ENCODE assay signal across 19 cellular contexts in the genomic region with DNA sequence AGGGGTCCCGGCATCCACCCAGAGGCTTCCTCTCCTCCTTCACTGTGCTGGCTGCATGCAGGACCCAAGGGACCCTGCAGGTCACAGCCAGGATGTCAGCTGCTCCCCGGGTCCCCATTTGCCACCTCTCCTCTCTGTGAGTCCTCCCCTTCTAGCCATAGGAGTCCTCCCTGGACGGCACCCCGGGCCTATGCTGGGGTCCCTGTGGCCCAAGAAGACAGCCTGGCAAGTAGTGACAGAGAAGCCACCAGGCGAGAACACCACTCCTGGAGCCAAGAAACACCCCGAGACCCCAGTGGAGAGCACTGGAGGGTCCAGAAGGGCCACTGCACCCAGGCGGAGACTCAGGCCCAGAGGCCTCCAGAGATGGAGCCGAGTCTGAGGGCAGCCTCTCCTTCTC. TPM values are rescaled to one million over a fixed set of nuclear protein-coding genes. Genes with fewer than 3 reads are reported as not detected.
DNase-seq lines count a peak whose midpoint lies in the region; ATAC-seq, FAIRE-seq and TF ChIP-seq lines count a peak whose summit lies in the region.
"Had no signal": no experiment of that assay in that cellular context is flagged by ENCODE, and none has a peak within 500 bp of the region (broad histone marks: within the 10 kb centered on the region; RNA-seq: fewer than 3 reads in every experiment).

No MANE protein-coding gene starts in this region.

- no peaks in the 10 kb centered on the region for H4K20me1 ChIP-seq in IMR-90 (ENCODE audit: insufficient read depth, low read length)
- no peaks in the 10 kb centered on the region for H4K20me1 ChIP-seq in H1 (replicated peaks in 1 of 2; ENCODE audit: control insufficient read depth in 1 of 2, insufficient read depth in 2 of 2, low read length in 2 of 2)
- no peaks in the 10 kb centered on the region for H4K20me1 ChIP-seq in HepG2 (ENCODE audit: insufficient read depth, low read length)

- H3K9me3 ChIP-seq in HEK293 (ENCODE audit: control insufficient read depth, insufficient read depth, low read depth, low read length) (no peaks in the 10 kb centered on the region), IMR-90 (ENCODE audit: control insufficient read depth, insufficient read depth, low read length) (peaks cover 6% of the 10 kb centered on the region), H1 (ENCODE audit: insufficient read depth in 2 of 2, low read depth in 1 of 2, low read length in 1 of 2) (peaks cover 42 to 63% of the 10 kb centered on the region in 2 experiments), HepG2 (ENCODE audit: low read length) (no peaks in the 10 kb centered on the region), T-helper 17 cell (ENCODE audit: control insufficient read depth, low read length, poor library complexity, severe bottlenecking) (no peaks in the 10 kb centered on the region), mucosa of descending colon (no peaks in the 10 kb centered on the region)

- TF ChIP-seq RAD21 in IMR-90 (IDR thresholded peaks at IDR 0.05; ENCODE audit: low read length) (no peak), H1 (IDR thresholded peaks at IDR 0.05 in 1 of 2, conservative IDR thresholded peaks at IDR 0.05 in 1 of 2; ENCODE audit: low read depth in 2 of 2, low read length in 2 of 2) (no peak), HepG2 (CRISPR knock-in tag; IDR thresholded peaks at IDR 0.05) (no peak)

- ATAC-seq in IMR-90 (ENCODE audit: low read depth): no peak
- no peak for ATAC-seq in HepG2
- ATAC-seq in T-helper 17 cell: no peak
- no peak for ATAC-seq in mucosa of descending colon

- H3K27ac Mint-ChIP-seq in T-helper 17 cell: no peak overlapping the region
- H3K27ac Mint-ChIP-seq: CD4-positive, alpha-beta memory T cell had no signal

- TF ChIP-seq EP300 in H1 (IDR thresholded peaks at IDR 0.05; ENCODE audit: borderline replicate concordance in 1 of 2, low read depth in 2 of 2, low read length in 2 of 2) (no peak), HepG2 (IDR thresholded peaks at IDR 0.05; ENCODE audit: low read depth in 2 of 2, low read length in 2 of 2) (no peak), HepG2 (CRISPR knock-in tag; IDR thresholded peaks at IDR 0.05; ENCODE audit: borderline replicate concordance) (no peak)

- H4K91ac ChIP-seq in IMR-90 (ENCODE audit: insufficient read depth, low read depth, low read length) (no peak overlapping the region), H1 (replicated peaks; ENCODE audit: insufficient read length, low read length) (no peak overlapping the region)

- H2BK20ac ChIP-seq in IMR-90 (ENCODE audit: low read depth, low read length) (no peak overlapping the region), H1 (ENCODE audit: low read length) (no peak overlapping the region)

- no peaks in the 10 kb centered on the region for H3K79me2 ChIP-seq in H1 (ENCODE audit: control insufficient read depth in 1 of 2, insufficient read depth in 2 of 2, low read length in 2 of 2)
- H3K79me2 ChIP-seq in HepG2 (ENCODE audit: insufficient read depth, low read length): no peaks in the 10 kb centered on the region

- H2AFZ ChIP-seq in IMR-90 (replicated peaks; ENCODE audit: low read length, poor library complexity): no peak overlapping the region
- H2AFZ ChIP-seq in H1 (ENCODE audit: low read length): no peak overlapping the region
- H2AFZ ChIP-seq in HepG2 (ENCODE audit: low read length): no peak overlapping the region

- H3K56ac ChIP-seq in IMR-90 (ENCODE audit: extremely low read depth, insufficient read depth, low read length) (no peak overlapping the region), H1 (replicated peaks; ENCODE audit: insufficient read length, low read depth, low read length) (no peak overlapping the region)

- H3K4me3 ChIP-seq in HEK293 (ENCODE audit: low read depth, low read length) (no peak overlapping the region), IMR-90 (ENCODE audit: insufficient read depth, low read depth, low read length) (no peak overlapping the region), H1 (ENCODE audit: extremely low read depth in 1 of 4, insufficient read depth in 2 of 4, low read depth in 3 of 4, low read length in 4 of 4) (no peak overlapping the region), HepG2 (replicated peaks in 1 of 3; ENCODE audit: insufficient read depth in 1 of 3, low read depth in 2 of 3, low read length in 3 of 3) (no peak overlapping the region), mucosa of descending colon (no peak overlapping the region)

- H2BK120ac ChIP-seq in IMR-90 (ENCODE audit: low read depth, low read length) (no peak overlapping the region), H1 (replicated peaks; ENCODE audit: low read depth, low read length) (no peak overlapping the region)

- H3K4ac ChIP-seq in IMR-90 (ENCODE audit: low read depth, low read length): no peak overlapping the region
- no peak overlapping the region for H3K4ac ChIP-seq in H1 (replicated peaks; ENCODE audit: insufficient read length, low read depth, low read length)

- H4K8ac ChIP-seq in IMR-90 (ENCODE audit: low read depth in 2 of 2, low read length in 2 of 2) (no peak overlapping the region), H1 (ENCODE audit: extremely low read depth, insufficient read depth, low read length) (no peak overlapping the region)

- H4K5ac ChIP-seq in IMR-90 (ENCODE audit: low read depth, low read length): no peak overlapping the region
- no peak overlapping the region for H4K5ac ChIP-seq in H1 (ENCODE audit: insufficient read length, low read depth, low read length)

- H3K23me2 ChIP-seq in H1 (ENCODE audit: low read depth, low read length): no peaks in the 10 kb centered on the region

- H2BK5ac ChIP-seq in IMR-90 (ENCODE audit: low read depth, low read length, poor library complexity, severe bottlenecking): no peak overlapping the region
- no peak overlapping the region for H2BK5ac ChIP-seq in H1 (ENCODE audit: low read depth, low read length)

- H3K9ac ChIP-seq in IMR-90 (ENCODE audit: low read depth, low read length): no peak overlapping the region
- H3K9ac ChIP-seq in H1 (replicated peaks in 1 of 4; ENCODE audit: extremely low read depth in 1 of 4, low read depth in 3 of 4, low read length in 3 of 4): no peak overlapping the region
- no peak overlapping the region for H3K9ac ChIP-seq in HepG2 (ENCODE audit: insufficient read depth, low read depth, low read length)

- H3K18ac ChIP-seq in IMR-90 (ENCODE audit: low read depth, low read length) (no peak overlapping the region), H1 (ENCODE audit: extremely low read depth, low read length) (no peak overlapping the region)

- no peak overlapping the region for H3K27ac ChIP-seq in HEK293 (ENCODE audit: extremely low read depth, low read depth, low read length)
- no peak overlapping the region for H3K27ac ChIP-seq in IMR-90 (ENCODE audit: insufficient read depth, low read length)
- H3K27ac ChIP-seq in H1 (ENCODE audit: low read depth, low read length): no peak overlapping the region
- H3K27ac ChIP-seq in HepG2 (ENCODE audit: extremely low read length, insufficient read depth, low read length): no peak overlapping the region

- H2BK15ac ChIP-seq in IMR-90 (ENCODE audit: low read depth, low read length): no peak overlapping the region
- no peak overlapping the region for H2BK15ac ChIP-seq in H1 (ENCODE audit: low read length)

- in situ Hi-C loops in IMR-90 (cut with MboI; ENCODE audit: low sequenced_read_pairs) (no loop called here), HepG2 (cut with HindIII; ENCODE audit: extremely low pct_ligation_motif_present, low pct_unique_long_range_greater_than_20kb) (no loop called here)

- H3K4me3 Mint-ChIP-seq in T-helper 17 cell: no peak overlapping the region
- H3K4me3 Mint-ChIP-seq: CD4-positive, alpha-beta memory T cell had no signal

- H3K79me1 ChIP-seq in IMR-90 (ENCODE audit: low read depth in 1 of 2, low read length in 2 of 2) (0 out of 4 replicates have a peak, but pooled peaks cover 0 to 3% of the 10 kb centered on the region in 2 experiments), H1 (ENCODE audit: low read depth, low read length) (no peaks in the 10 kb centered on the region)

- intact Hi-C loops in IMR-90 (cut with micrococcal nuclease) (no loop called here), HepG2 (cut with micrococcal nuclease; ENCODE audit: unreplicated experiment) (no loop called here), mucosa of descending colon (cut with DNase I, micrococcal nuclease) (no loop called here)

- WGBS in IMR-90 (ENCODE audit: extremely low coverage in 2 of 2, insufficient read length in 1 of 2), 2 experiments: 89% methylated on average over 3 of the region's 8 CpGs; no CpG with 5 or more reads in 1 of the 2 experiments
- WGBS in H1 (ENCODE audit: extremely low coverage in 1 of 2, insufficient coverage in 1 of 2, insufficient read length in 1 of 2, insufficient replicate concordance in 2 of 2, low coverage in 1 of 2, low lambda C conversion rate in 2 of 2, missing lambda C conversion rate in 1 of 2), 2 experiments: 92% methylated on average over 8 of the region's 8 CpGs; no CpG with 5 or more reads in 1 of the 2 experiments
- WGBS in HepG2 (ENCODE audit: low lambda C conversion rate): 86% methylated on average over 1 of the region's 8 CpGs

- FAIRE-seq in H1 (lab: Jason Lieb, UNC): no peak
- no peak for FAIRE-seq in HepG2 (lab: Jason Lieb, UNC)
- FAIRE-seq: GM18507 had no signal

- H3K4me1 ChIP-seq in HEK293 (ENCODE audit: control insufficient read depth, insufficient read depth, low read length) (no peaks in the 10 kb centered on the region), IMR-90 (ENCODE audit: control insufficient read depth, insufficient read depth, low read length) (no peaks in the 10 kb centered on the region), H1 (replicated peaks in 1 of 4; ENCODE audit: control insufficient read depth in 3 of 4, insufficient read depth in 4 of 4, low read length in 3 of 4) (peaks cover 0 to 6% (median 3%) of the 10 kb centered on the region in 4 experiments; a peak in 3 of 7 replicates), HepG2 (ENCODE audit: insufficient read depth, low read length) (0 out of 2 replicates have a peak, but pooled peaks cover 6% of the 10 kb centered on the region), mucosa of descending colon (ENCODE audit: low read depth) (no peaks in the 10 kb centered on the region)

- no peaks in the 10 kb centered on the region for H3K36me3 Mint-ChIP-seq in T-helper 17 cell (ENCODE audit: low read depth)

- BruUV-seq in IMR-90 (replicated peaks; lab: Mats Ljungman, UMichigan): no TSS peak
- no TSS peak for BruUV-seq in HepG2 (replicated peaks; lab: Mats Ljungman, UMichigan)

- peaks cover 5% of the 10 kb centered on the region for H3K4me1 Mint-ChIP-seq in T-helper 17 cell

- H2AK5ac ChIP-seq in IMR-90 (ENCODE audit: low read depth, low read length) (no peak overlapping the region), H1 (ENCODE audit: low read depth, low read length) (no peak overlapping the region)

- H3K14ac ChIP-seq in IMR-90 (replicated peaks; ENCODE audit: low read depth, low read length): no peak overlapping the region
- no peak overlapping the region for H3K14ac ChIP-seq in H1 (ENCODE audit: insufficient read length)

- H3K27me3 Mint-ChIP-seq in T-helper 17 cell: no peaks in the 10 kb centered on the region
- H3K27me3 Mint-ChIP-seq: CD4-positive, alpha-beta memory T cell had no signal

- no peak overlapping the region for H3K4me2 ChIP-seq in IMR-90 (ENCODE audit: low read depth, low read length)
- no peak overlapping the region for H3K4me2 ChIP-seq in H1 (ENCODE audit: insufficient read depth in 1 of 2, low read depth in 2 of 2, low read length in 2 of 2)
- no peak overlapping the region for H3K4me2 ChIP-seq in HepG2 (ENCODE audit: low read depth, low read length)

- CTCF ChIA-PET in HEK293 (lab: Yijun Ruan, JAX): no interaction called here
- CTCF ChIA-PET in IMR-90 (lab: Yijun Ruan, JAX): no interaction called here
- CTCF ChIA-PET in H1 (lab: Charles Lee; ENCODE audit: partially characterized antibody): no interaction called here
- CTCF ChIA-PET in HepG2 (lab: Yijun Ruan, JAX; ENCODE audit: low intra/inter-chr PET ratio, low total read pairs): no interaction called here

- H3K9me1 ChIP-seq in IMR-90 (ENCODE audit: insufficient read depth, low read length): 0 out of 2 replicates have a peak, but pooled peaks cover 5% of the 10 kb centered on the region

- DNase-seq in IMR-90 (no peak), H1 (ENCODE audit: low read depth in 1 of 2, low spot score in 2 of 2) (no peak), HepG2 (ENCODE audit: low spot score) (no peak), T-helper 17 cell (no peak), mucosa of descending colon (no peak), Kasumi-1 (lab: John Stamatoyannopoulos, UW) (no peak), HPDE6-E6E7 (ENCODE audit: extremely low spot score) (no peak)
- DNase-seq: C1 segment of cervical spinal cord; Calu3; CD4-positive, alpha-beta memory T cell; COR-L47; DMS53; DMS79 treated with DMSO at 0.1 percent for 48 hours; GF-D8; GOT3; H7; HCEC 1CT had no signal

- H2AK9ac ChIP-seq in IMR-90 (replicated peaks; ENCODE audit: low read depth, low read length, poor library complexity): peak overlapping the region; percentile 52

- H3K36me3 ChIP-seq in HEK293 (ENCODE audit: control insufficient read depth in 2 of 2, insufficient read depth in 1 of 2, low read length in 2 of 2) (peaks cover 0 to 7% of the 10 kb centered on the region in 2 experiments; a peak in 1 of 3 replicates), IMR-90 (ENCODE audit: control insufficient read depth, insufficient read depth, low read length) (peaks cover 7% of the 10 kb centered on the region; the same call in 1 of the 2 replicates), H1 (ENCODE audit: control insufficient read depth in 2 of 4, insufficient read depth in 4 of 4, low read length in 3 of 4) (peaks cover 0 to 4% (median 0%) of the 10 kb centered on the region in 4 experiments; a peak in 1 of 8 replicates), HepG2 (replicated peaks in 1 of 2; ENCODE audit: control insufficient read depth in 1 of 2, insufficient read depth in 2 of 2, low read length in 2 of 2) (no peaks in the 10 kb centered on the region), mucosa of descending colon (ENCODE audit: low read depth) (no peaks in the 10 kb centered on the region)

- POLR2A ChIA-PET in HEK293 (lab: Yijun Ruan, JAX): no interaction called here
- POLR2A ChIA-PET in IMR-90 (lab: Charles Lee; ENCODE audit: unreplicated experiment): no interaction called here
- POLR2A ChIA-PET in H1 (lab: Charles Lee; ENCODE audit: partially characterized antibody): no interaction called here
- POLR2A ChIA-PET in HepG2 (lab: Yijun Ruan, JAX): no interaction called here

- dilution Hi-C loops in IMR-90 (cut with HindIII; ENCODE audit: low sequenced_read_pairs, unreplicated experiment): no loop called here

- no peak overlapping the region for H2BK12ac ChIP-seq in H1 (ENCODE audit: low read depth, low read length)

- TF ChIP-seq POLR2A in IMR-90 (IDR thresholded peaks at IDR 0.05; ENCODE audit: low read depth, low read length) (no peak), H1 (IDR thresholded peaks at IDR 0.05; ENCODE audit: control extremely low read depth in 1 of 2, low read depth in 2 of 2, low read length in 2 of 2) (no peak), HepG2 (IDR thresholded peaks at IDR 0.05; ENCODE audit: insufficient read depth in 1 of 2, low read depth in 2 of 2, low read length in 2 of 2) (no peak)

- TF ChIP-seq CTCF in HEK293 (tag by site-specific recombination; IDR thresholded peaks at IDR 0.05) (no peak), IMR-90 (conservative IDR thresholded peaks at IDR 0.05; ENCODE audit: low read depth, low read length) (no peak), H1 (IDR thresholded peaks at IDR 0.05; ENCODE audit: control extremely low read depth in 1 of 3, insufficient read depth in 1 of 3, low read depth in 1 of 3, low read length in 3 of 3) (no peak), HepG2 (CRISPR knock-in tag; IDR thresholded peaks at IDR 0.05) (no peak), mucosa of descending colon (IDR thresholded peaks at IDR 0.05) (no peak)

- H3K23ac ChIP-seq in IMR-90 (ENCODE audit: low read depth, low read length) (no peak overlapping the region), H1 (ENCODE audit: insufficient read length) (no peak overlapping the region)

- no peaks in the 10 kb centered on the region for H3K27me3 ChIP-seq in IMR-90 (ENCODE audit: control insufficient read depth, insufficient read depth, low read length)
- no peaks in the 10 kb centered on the region for H3K27me3 ChIP-seq in H1 (replicated peaks in 1 of 4; ENCODE audit: control insufficient read depth in 3 of 4, extremely low read depth in 1 of 4, insufficient read depth in 3 of 4, low read length in 3 of 4)
- H3K27me3 ChIP-seq in HepG2 (ENCODE audit: control insufficient read depth in 1 of 2, insufficient read depth in 2 of 2, low read length in 2 of 2): no peaks in the 10 kb centered on the region

RNA-seq across cellular contexts. Expression of a gene that starts 44.1 kb away (rescaled TPM):
- total RNA-seq in IMR-90 (2012; rRNA removed) (6.7 and 13.1 TPM in 2 replicates), HepG2 (2016; rRNA removed; fragmentation: Illumina TruSeq; extraction: Trizol) (2.3 and 6.8 TPM in 2 replicates), T-helper 17 cell (10 to 100 TPM; 44.4 to 45.6 TPM), mucosa of descending colon (10 to 100 TPM; 16.4 to 26.5 (median 25.1) TPM)
- polyA plus RNA-seq in IMR-90 (2012; rRNA removed) (7.7 and 11.0 TPM in 2 replicates), H1 (2011; rRNA removed) (9.0 and 9.1 TPM in 2 replicates), HepG2 (2011; rRNA removed) (8.5 and 13.7 TPM in 2 replicates)
- polyA plus RNA-seq in IMR-90 (2012; cell fraction: cytosol; rRNA removed): 11.9 and 15.1 TPM in 2 replicates
- polyA plus RNA-seq in IMR-90 (2012; cell fraction: nucleus; rRNA removed; ENCODE audit: low replicate concordance): 17.8 and 49.9 TPM in 2 replicates
- total RNA-seq in H1 (2021; fragmentation: NEBNext Ultra II Directional; extraction: Animal tissue kit (Norgen Biotek cat#: 25700)): 3.5 and 5.1 TPM in 2 replicates
- polyA plus RNA-seq in H1 (2011; cell fraction: cytosol; rRNA removed): 3.9 TPM
- 13.2 TPM for polyA plus RNA-seq in H1 (2011; cell fraction: nucleus; rRNA removed)
- 3.0 to 6.8 TPM (median 5.8 TPM) in 4 replicates for polyA plus RNA-seq in H1 (2012, experiment 1 of 2)
- 4.3 TPM for polyA plus RNA-seq in H1 (2012, experiment 2 of 2)
- 4.6 TPM for polyA plus RNA-seq in H1 (2013, experiment 1 of 2)
- polyA plus RNA-seq in H1 (2013, experiment 2 of 2): 4.0 TPM
- polyA minus RNA-seq in H1 (2011; rRNA and poly(A)+ RNA removed): 9.2 and 12.6 TPM in 2 replicates
- 2.3 TPM for polyA minus RNA-seq in H1 (2011; cell fraction: cytosol; rRNA and poly(A)+ RNA removed)
- polyA minus RNA-seq in H1 (2011; cell fraction: nucleus; rRNA and poly(A)+ RNA removed): 11.4 TPM
- 23.4 and 25.3 TPM in 2 replicates for total RNA-seq in HepG2 (2016; cell fraction: cytosol; rRNA removed; fragmentation: Illumina TruSeq; extraction: Trizol; ENCODE audit: low read depth)
- total RNA-seq in HepG2 (2016; cell fraction: insoluble cytoplasmic fraction; rRNA removed; fragmentation: Illumina TruSeq; extraction: Trizol): 1.7 and 5.9 TPM in 2 replicates
- 6.7 and 7.2 TPM in 2 replicates for total RNA-seq in HepG2 (2016; cell fraction: membrane; rRNA removed; fragmentation: Illumina TruSeq; extraction: Trizol)
- total RNA-seq in HepG2 (2016; cell fraction: nucleus; rRNA removed; fragmentation: Illumina TruSeq; extraction: Trizol): 6.8 and 8.9 TPM in 2 replicates
- 6.6 and 9.1 TPM in 2 replicates for polyA plus RNA-seq in HepG2 (2011; cell fraction: cytosol; rRNA removed)
- 21.9 and 22.4 TPM in 2 replicates for polyA plus RNA-seq in HepG2 (2011; cell fraction: nucleus; rRNA removed)
- polyA plus RNA-seq in HepG2 (2012): 7.4 and 13.7 TPM in 2 replicates
- 1.2 and 1.4 TPM in 2 replicates for polyA plus RNA-seq in HepG2 (2016; cell fraction: cytosol; fragmentation: Illumina TruSeq; extraction: Trizol; ENCODE audit: low read depth)
- 1.7 and 1.8 TPM in 2 replicates for polyA plus RNA-seq in HepG2 (2016; cell fraction: insoluble cytoplasmic fraction; fragmentation: Illumina TruSeq; extraction: Trizol; ENCODE audit: low read depth)
- polyA plus RNA-seq in HepG2 (2016; cell fraction: membrane; fragmentation: Illumina TruSeq; extraction: Trizol; ENCODE audit: low read depth): 1.1 and 1.4 TPM in 2 replicates
- polyA plus RNA-seq in HepG2 (2016; cell fraction: nucleus; fragmentation: Illumina TruSeq; extraction: Trizol; ENCODE audit: insufficient read depth, low read depth): 9.6 and 11.1 TPM in 2 replicates
- 30.2 and 40.1 TPM in 2 replicates for polyA minus RNA-seq in HepG2 (2011; rRNA and poly(A)+ RNA removed; ENCODE audit: low replicate concordance)
- 10.7 and 15.0 TPM in 2 replicates for polyA minus RNA-seq in HepG2 (2011; cell fraction: cytosol; rRNA and poly(A)+ RNA removed)
- 13.4 and 17.4 TPM in 2 replicates for polyA minus RNA-seq in HepG2 (2011; cell fraction: nucleus; rRNA and poly(A)+ RNA removed)

RNA-seq across cellular contexts. Expression of a gene that starts 54.9 kb away (rescaled TPM):
- total RNA-seq in IMR-90 (2012; rRNA removed) (under 0.01 TPM in 2 replicates), HepG2 (2016; rRNA removed; fragmentation: Illumina TruSeq; extraction: Trizol) (0.15 and 0.20 TPM in 2 replicates), T-helper 17 cell (1 to 10 TPM; 1.1 to 3.1 TPM), mucosa of descending colon (1 to 10 TPM in 1 of 3 donors, under 1 TPM in 2; 0.67 to 3.1 (median 0.75) TPM)
- polyA plus RNA-seq in IMR-90 (2012; rRNA removed) (0.26 and 0.27 TPM in 2 replicates), H1 (2011; rRNA removed) (2.2 and 4.5 TPM in 2 replicates), HepG2 (2011; rRNA removed) (0.28 and 0.34 TPM in 2 replicates)
- polyA plus RNA-seq in IMR-90 (2012; cell fraction: cytosol; rRNA removed): 0.15 and 0.22 TPM in 2 replicates
- 1.9 and 2.9 TPM in 2 replicates for polyA plus RNA-seq in IMR-90 (2012; cell fraction: nucleus; rRNA removed; ENCODE audit: low replicate concordance)
- total RNA-seq in H1 (2021; fragmentation: NEBNext Ultra II Directional; extraction: Animal tissue kit (Norgen Biotek cat#: 25700)): 5.7 and 6.4 TPM in 2 replicates
- 3.4 TPM for polyA plus RNA-seq in H1 (2011; cell fraction: cytosol; rRNA removed)
- 6.4 TPM for polyA plus RNA-seq in H1 (2011; cell fraction: nucleus; rRNA removed)
- 2.6 to 3.6 TPM (median 3.4 TPM) in 4 replicates for polyA plus RNA-seq in H1 (2012, experiment 1 of 2)
- 3.8 TPM for polyA plus RNA-seq in H1 (2012, experiment 2 of 2)
- 4.4 TPM for polyA plus RNA-seq in H1 (2013, experiment 1 of 2)
- polyA plus RNA-seq in H1 (2013, experiment 2 of 2): 4.6 TPM
- polyA minus RNA-seq in H1 (2011; rRNA and poly(A)+ RNA removed): 0.51 and 1.2 TPM in 2 replicates
- polyA minus RNA-seq in H1 (2011; cell fraction: cytosol; rRNA and poly(A)+ RNA removed): 1.8 TPM
- polyA minus RNA-seq in H1 (2011; cell fraction: nucleus; rRNA and poly(A)+ RNA removed): 3.5 TPM
- total RNA-seq in HepG2 (2016; cell fraction: cytosol; rRNA removed; fragmentation: Illumina TruSeq; extraction: Trizol; ENCODE audit: low read depth): not detected in 2 replicates
- total RNA-seq in HepG2 (2016; cell fraction: insoluble cytoplasmic fraction; rRNA removed; fragmentation: Illumina TruSeq; extraction: Trizol): 0.21 and 0.28 TPM in 2 replicates
- 0.19 and 0.31 TPM in 2 replicates for total RNA-seq in HepG2 (2016; cell fraction: membrane; rRNA removed; fragmentation: Illumina TruSeq; extraction: Trizol)
- total RNA-seq in HepG2 (2016; cell fraction: nucleus; rRNA removed; fragmentation: Illumina TruSeq; extraction: Trizol): 0.22 TPM in 1 of 2 replicates, not detected in the other
- 0.32 and 0.42 TPM in 2 replicates for polyA plus RNA-seq in HepG2 (2011; cell fraction: cytosol; rRNA removed)
- 3.2 and 3.6 TPM in 2 replicates for polyA plus RNA-seq in HepG2 (2011; cell fraction: nucleus; rRNA removed)
- polyA plus RNA-seq in HepG2 (2012): 0.25 and 0.61 TPM in 2 replicates
- 0.06 and 0.08 TPM in 2 replicates for polyA plus RNA-seq in HepG2 (2016; cell fraction: cytosol; fragmentation: Illumina TruSeq; extraction: Trizol; ENCODE audit: low read depth)
- polyA plus RNA-seq in HepG2 (2016; cell fraction: insoluble cytoplasmic fraction; fragmentation: Illumina TruSeq; extraction: Trizol; ENCODE audit: low read depth): 0.33 and 0.39 TPM in 2 replicates
- 0.20 TPM in 1 of 2 replicates, not detected in the other for polyA plus RNA-seq in HepG2 (2016; cell fraction: membrane; fragmentation: Illumina TruSeq; extraction: Trizol; ENCODE audit: low read depth)
- polyA plus RNA-seq in HepG2 (2016; cell fraction: nucleus; fragmentation: Illumina TruSeq; extraction: Trizol; ENCODE audit: insufficient read depth, low read depth): 0.55 and 0.61 TPM in 2 replicates
- 0.09 and 0.42 TPM in 2 replicates for polyA minus RNA-seq in HepG2 (2011; rRNA and poly(A)+ RNA removed; ENCODE audit: low replicate concordance)
- 0.30 TPM in 1 of 2 replicates, not detected in the other for polyA minus RNA-seq in HepG2 (2011; cell fraction: cytosol; rRNA and poly(A)+ RNA removed)
- polyA minus RNA-seq in HepG2 (2011; cell fraction: nucleus; rRNA and poly(A)+ RNA removed): 0.25 and 0.39 TPM in 2 replicates
